In the genomic region with DNA sequence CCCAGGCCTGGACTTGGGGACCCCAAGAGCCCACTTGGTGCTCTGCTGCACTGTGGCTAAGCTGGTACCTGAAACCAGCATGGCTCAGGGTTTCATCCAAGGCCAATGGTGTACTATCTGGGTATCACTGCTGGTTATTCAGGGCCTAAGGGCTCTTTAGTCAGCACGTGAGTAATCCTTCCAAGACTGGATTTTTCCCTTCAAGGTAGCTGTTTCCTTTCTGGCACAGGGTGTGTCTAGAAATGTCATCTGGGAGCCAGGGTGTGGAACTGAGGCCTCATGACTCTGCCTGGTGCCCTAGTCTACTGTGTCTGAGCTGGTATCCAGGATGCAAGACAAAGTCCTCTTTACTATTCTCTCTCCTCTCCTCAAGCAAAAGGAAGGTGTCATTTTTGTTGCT, we compare ENCODE assay signal across 19 cellular contexts.
DNase-seq lines count a peak whose midpoint lies in the region; ATAC-seq, FAIRE-seq and TF ChIP-seq lines count a peak whose summit lies in the region.
"Had no signal": no experiment of that assay in that cellular context is flagged by ENCODE, and none has a peak within 500 bp of the region (broad histone marks: within the 10 kb centered on the region; RNA-seq: fewer than 3 reads in every experiment).

No MANE protein-coding gene starts in this region.

- no peaks in the 10 kb centered on the region for H4K20me1 ChIP-seq in keratinocyte (ENCODE audit: control insufficient read depth, extremely low read depth, insufficient read depth, low read length)

- no peak overlapping the region for H3K4me3 Mint-ChIP-seq in activated T-cell treated with anti-CD3 and anti-CD28 coated beads, Interleukin-2, amount 50 U/mL, for 72 hours
- H3K4me3 Mint-ChIP-seq: CD4-positive, CD25-positive, alpha-beta regulatory T cell had no signal

- H3K4me1 Mint-ChIP-seq in activated T-cell treated with anti-CD3 and anti-CD28 coated beads, Interleukin-2, amount 50 U/mL, for 72 hours (ENCODE audit: low read depth), result no peaks in the 10 kb centered on the region
- H3K4me1 Mint-ChIP-seq: CD4-positive, CD25-positive, alpha-beta regulatory T cell had no signal

- no peak overlapping the region for H3K27ac ChIP-seq in RWPE2 (ENCODE audit: poor library complexity, severe bottlenecking)
- H3K27ac ChIP-seq in keratinocyte (ENCODE audit: control insufficient read depth, insufficient read depth, low read length), result peak overlapping the region; percentile 45

- H2AFZ ChIP-seq in keratinocyte (ENCODE audit: control insufficient read depth, low read length), result peak overlapping the region; percentile 16

- H3K79me2 ChIP-seq in keratinocyte (ENCODE audit: control insufficient read depth, insufficient read depth, low read length), result no peaks in the 10 kb centered on the region

- DNase-seq in A172 (ENCODE audit: low spot score) (peak; percentile 11), HPDE6-E6E7 (ENCODE audit: extremely low spot score) (peak; percentile 31), RWPE2 (ENCODE audit: low spot score) (no peak), keratinocyte (ENCODE audit: low read depth, low spot score) (peak; percentile 19)
- no peak for DNase-seq in activated T-cell treated with anti-CD3 and anti-CD28 coated beads, Interleukin-2, amount 50 U/mL, for 72 hours
- DNase-seq: BE2C; Caco-2; CD4-positive, CD25-positive, alpha-beta regulatory T cell; MM.1S; NCI-H1105; NCI-H1694; NCI-H2081 treated with DMSO at 0.1 percent for 48 hours; NCI-H748 treated with DMSO at 0.1 percent for 48 hours had no signal

- peaks cover 14% of the 10 kb centered on the region for H3K27me3 Mint-ChIP-seq in activated T-cell treated with anti-CD3 and anti-CD28 coated beads, Interleukin-2, amount 50 U/mL, for 72 hours (ENCODE audit: low read depth)

- no peaks in the 10 kb centered on the region for H3K9me1 ChIP-seq in keratinocyte (ENCODE audit: control insufficient read depth, extremely low read depth, insufficient read depth, low read length)

- no peaks in the 10 kb centered on the region for H3K9me3 Mint-ChIP-seq in activated T-cell treated with anti-CD3 and anti-CD28 coated beads, Interleukin-2, amount 50 U/mL, for 72 hours

- H3K4me1 ChIP-seq in RWPE2 (ENCODE audit: insufficient read depth, poor library complexity, severe bottlenecking) (no peaks in the 10 kb centered on the region), keratinocyte (ENCODE audit: control insufficient read depth, extremely low read depth, insufficient read depth, low read length) (peaks cover 13% of the 10 kb centered on the region)
- H3K4me1 ChIP-seq: BE2C, Caco-2, HAP-1 had no signal

- dilution Hi-C loops in keratinocyte (cut with MboI; ENCODE audit: extremely low pct_ligation_motif_present, low sequenced_read_pairs), result no loop called here

- H3K9me3 ChIP-seq in RWPE2 (ENCODE audit: severe bottlenecking), result no peaks in the 10 kb centered on the region
- no peaks in the 10 kb centered on the region for H3K9me3 ChIP-seq in keratinocyte (ENCODE audit: control insufficient read depth, low read depth, low read length)
- H3K9me3 ChIP-seq: HAP-1 had no signal

- H3K4me2 ChIP-seq in keratinocyte (ENCODE audit: control insufficient read depth, extremely low read depth, insufficient read depth, low read depth, low read length), result no peak overlapping the region

- no peaks in the 10 kb centered on the region for H3K27me3 ChIP-seq in RWPE2 (ENCODE audit: insufficient read depth, poor library complexity, severe bottlenecking)
- no peaks in the 10 kb centered on the region for H3K27me3 ChIP-seq in keratinocyte (ENCODE audit: control insufficient read depth, extremely low read depth, insufficient read depth, low read length)
- H3K27me3 ChIP-seq: BE2C had no signal

- peak; percentile 87 for FAIRE-seq in keratinocyte (lab: Jason Lieb, UNC)
- FAIRE-seq: A204.1, GM12878 had no signal

- peak; percentile 84 for ATAC-seq in RWPE2 (ENCODE audit: low read depth)
- no peak for ATAC-seq in HG02571 (IDR thresholded peaks at IDR 0.05; ENCODE audit: unreplicated experiment)
- ATAC-seq in HG03432 (IDR thresholded peaks at IDR 0.05; ENCODE audit: unreplicated experiment), result no peak
- no peak for ATAC-seq in activated T-cell treated with anti-CD3 and anti-CD28 coated beads, Interleukin-2, amount 50 U/mL, for 72 hours (replicated peaks in 1 of 2)
- no peak for ATAC-seq in GM19452 (IDR thresholded peaks at IDR 0.05; ENCODE audit: unreplicated experiment)
- ATAC-seq: GM12878 had no signal

- TF ChIP-seq CTCF in RWPE2 (IDR thresholded peaks at IDR 0.05; ENCODE audit: poor library complexity, severe bottlenecking) (no peak), keratinocyte (optimal IDR thresholded peaks at IDR 0.05 in 1 of 3, IDR thresholded peaks at IDR 0.05 in 1 of 3, conservative IDR thresholded peaks at IDR 0.05 in 1 of 3; ENCODE audit: extremely low read depth in 1 of 3, insufficient read depth in 2 of 3, low read length in 3 of 3) (no peak)

- no peaks in the 10 kb centered on the region for H3K36me3 ChIP-seq in RWPE2 (ENCODE audit: low read depth)
- no peaks in the 10 kb centered on the region for H3K36me3 ChIP-seq in keratinocyte (ENCODE audit: control insufficient read depth in 2 of 2, extremely low read depth in 1 of 2, insufficient read depth in 2 of 2, low read length in 2 of 2)
- H3K36me3 ChIP-seq: BE2C, HAP-1 had no signal

- no peak overlapping the region for H3K27ac Mint-ChIP-seq in activated T-cell treated with anti-CD3 and anti-CD28 coated beads, Interleukin-2, amount 50 U/mL, for 72 hours
- H3K27ac Mint-ChIP-seq: CD4-positive, CD25-positive, alpha-beta regulatory T cell had no signal

- H3K36me3 Mint-ChIP-seq in activated T-cell treated with anti-CD3 and anti-CD28 coated beads, Interleukin-2, amount 50 U/mL, for 72 hours (ENCODE audit: insufficient read depth in 2 of 2), result no peaks in the 10 kb centered on the region
- H3K36me3 Mint-ChIP-seq: CD4-positive, CD25-positive, alpha-beta regulatory T cell had no signal

- no peak overlapping the region for H3K4me3 ChIP-seq in RWPE2 (ENCODE audit: severe bottlenecking)
- no peak overlapping the region for H3K4me3 ChIP-seq in keratinocyte (ENCODE audit: control insufficient read depth in 2 of 3, extremely low read depth in 1 of 3, insufficient read depth in 2 of 3, low read depth in 1 of 3, low read length in 3 of 3)
- H3K4me3 ChIP-seq: GM12878, HAP-1 had no signal

- no peak overlapping the region for H3K9ac ChIP-seq in keratinocyte (ENCODE audit: control insufficient read depth, extremely low read depth, insufficient read depth, low read length)

Comparison
In these comparisons a context has a peak if more than half of its experiments do, and no peak if none do; other contexts are left out.
1. DNase-seq: peak in A172 (single experiment), HPDE6-E6E7 (single experiment) and keratinocyte (single experiment); none in RWPE2 (single experiment) and activated T-cell treated with anti-CD3 and anti-CD28 coated beads, Interleukin-2, amount 50 U/mL, for 72 hours (0 of 2).